In genomic region chr14:99260652-99261551, GRCh38 we compare ENCODE assay signal across 10 cellular contexts. TPM values are rescaled to one million over a fixed set of nuclear protein-coding genes. Genes with fewer than 3 reads are reported as not detected.
DNase-seq lines count a peak whose midpoint lies in the region; ATAC-seq and TF ChIP-seq lines count a peak whose summit lies in the region.
"Had no signal": no experiment of that assay in that cellular context is flagged by ENCODE, and none has a peak within 500 bp of the region (broad histone marks: within the 10 kb centered on the region; RNA-seq: fewer than 3 reads in every experiment).

No MANE protein-coding gene starts in this region.

- H3K27ac ChIP-seq in HEK293 (ENCODE audit: extremely low read depth, low read depth, low read length) = no peak overlapping the region
- H3K27ac ChIP-seq in smooth muscle cell (ENCODE audit: low read depth) = no peak overlapping the region
- H3K27ac ChIP-seq: sigmoid colon had no signal

- H4K20me1 ChIP-seq in smooth muscle cell (ENCODE audit: low read depth) = no peaks in the 10 kb centered on the region

- TF ChIP-seq CTCF in HEK293 (tag by site-specific recombination; IDR thresholded peaks at IDR 0.05) = no peak
- TF ChIP-seq CTCF in smooth muscle cell (IDR thresholded peaks at IDR 0.05; ENCODE audit: borderline replicate concordance, insufficient read depth, poor library complexity, severe bottlenecking) = no peak

- H2AFZ ChIP-seq in smooth muscle cell (ENCODE audit: low read depth) = no peak overlapping the region

- 53% methylated on average over 19 of the region's 19 CpGs for WGBS in smooth muscle cell (ENCODE audit: low lambda C conversion rate)

- H3K4me3 ChIP-seq in HEK293 (ENCODE audit: low read depth, low read length) (no peak overlapping the region), smooth muscle cell (no peak overlapping the region)
- H3K4me3 ChIP-seq: sigmoid colon had no signal

- no peaks in the 10 kb centered on the region for H3K27me3 ChIP-seq in smooth muscle cell (ENCODE audit: low read depth)

- H3K4me1 ChIP-seq in HEK293 (ENCODE audit: control insufficient read depth, insufficient read depth, low read length) (peaks cover 50% of the 10 kb centered on the region), smooth muscle cell (ENCODE audit: low read depth) (peaks cover 9% of the 10 kb centered on the region)
- H3K4me1 ChIP-seq: sigmoid colon had no signal

- CTCF ChIA-PET in HEK293 (lab: Yijun Ruan, JAX) = no interaction called here

- no peaks in the 10 kb centered on the region for H3K9me3 ChIP-seq in HEK293 (ENCODE audit: control insufficient read depth, insufficient read depth, low read depth, low read length)
- no peaks in the 10 kb centered on the region for H3K9me3 ChIP-seq in smooth muscle cell (replicated peaks; ENCODE audit: low read depth)
- H3K9me3 ChIP-seq: sigmoid colon had no signal

- H3K79me2 ChIP-seq in smooth muscle cell (ENCODE audit: low read depth) = peaks cover 42% of the 10 kb centered on the region

- no peaks in the 10 kb centered on the region for H3F3A ChIP-seq in smooth muscle cell (ENCODE audit: low read depth)

- ATAC-seq in GM21529 (IDR thresholded peaks at IDR 0.05; ENCODE audit: unreplicated experiment) (no peak), GM18909 (IDR thresholded peaks at IDR 0.05; ENCODE audit: poor library complexity, unreplicated experiment) (no peak)
- ATAC-seq: stimulated activated naive B cell treated with anti-CD40 and anti-IgM and Interleukin-4, amounts not matched to agents 10 μg/mL and 1 μg/mL and 100 μg/mL, for 72 hours had no signal

- peaks cover 0 to 8% of the 10 kb centered on the region in 2 experiments; a peak in 1 of 3 replicates for H3K36me3 ChIP-seq in HEK293 (ENCODE audit: control insufficient read depth in 2 of 2, insufficient read depth in 1 of 2, low read length in 2 of 2)
- no peaks in the 10 kb centered on the region for H3K36me3 ChIP-seq in smooth muscle cell (ENCODE audit: low read depth)
- H3K36me3 ChIP-seq: sigmoid colon had no signal

- H3K4me2 ChIP-seq in smooth muscle cell = peak overlapping the region; percentile 69

- no peak overlapping the region for H3K9ac ChIP-seq in smooth muscle cell (ENCODE audit: low read depth)

- DNase-seq in activated CD4-positive, CD25-positive, alpha-beta regulatory T cell treated with anti-CD3 and anti-CD28 coated beads, Interleukin-2, amount 50 U/mL, for 16 hours (ENCODE audit: low read depth, low spot score) = peak; percentile 50
- peak; percentile 78 for DNase-seq in central memory CD4-positive, alpha-beta T cell
- DNase-seq in smooth muscle cell (lab: John Stamatoyannopoulos, UW; ENCODE audit: unreplicated experiment) (no peak), OCI-M1 (lab: John Stamatoyannopoulos, UW) (no peak), NCI-H226 (no peak)
- DNase-seq: sigmoid colon; stimulated activated naive B cell treated with anti-CD40 and anti-IgM and Interleukin-4, amounts not matched to agents 10 μg/mL and 1 μg/mL and 100 μg/mL, for 72 hours had no signal

- POLR2A ChIA-PET in HEK293 (lab: Yijun Ruan, JAX) = no interaction called here

TF ChIP-seq in HEK293, 187 proteins besides CTCF, POLR2A, EP300 and RAD21:
- TF ChIP-seq, protein P1, sequence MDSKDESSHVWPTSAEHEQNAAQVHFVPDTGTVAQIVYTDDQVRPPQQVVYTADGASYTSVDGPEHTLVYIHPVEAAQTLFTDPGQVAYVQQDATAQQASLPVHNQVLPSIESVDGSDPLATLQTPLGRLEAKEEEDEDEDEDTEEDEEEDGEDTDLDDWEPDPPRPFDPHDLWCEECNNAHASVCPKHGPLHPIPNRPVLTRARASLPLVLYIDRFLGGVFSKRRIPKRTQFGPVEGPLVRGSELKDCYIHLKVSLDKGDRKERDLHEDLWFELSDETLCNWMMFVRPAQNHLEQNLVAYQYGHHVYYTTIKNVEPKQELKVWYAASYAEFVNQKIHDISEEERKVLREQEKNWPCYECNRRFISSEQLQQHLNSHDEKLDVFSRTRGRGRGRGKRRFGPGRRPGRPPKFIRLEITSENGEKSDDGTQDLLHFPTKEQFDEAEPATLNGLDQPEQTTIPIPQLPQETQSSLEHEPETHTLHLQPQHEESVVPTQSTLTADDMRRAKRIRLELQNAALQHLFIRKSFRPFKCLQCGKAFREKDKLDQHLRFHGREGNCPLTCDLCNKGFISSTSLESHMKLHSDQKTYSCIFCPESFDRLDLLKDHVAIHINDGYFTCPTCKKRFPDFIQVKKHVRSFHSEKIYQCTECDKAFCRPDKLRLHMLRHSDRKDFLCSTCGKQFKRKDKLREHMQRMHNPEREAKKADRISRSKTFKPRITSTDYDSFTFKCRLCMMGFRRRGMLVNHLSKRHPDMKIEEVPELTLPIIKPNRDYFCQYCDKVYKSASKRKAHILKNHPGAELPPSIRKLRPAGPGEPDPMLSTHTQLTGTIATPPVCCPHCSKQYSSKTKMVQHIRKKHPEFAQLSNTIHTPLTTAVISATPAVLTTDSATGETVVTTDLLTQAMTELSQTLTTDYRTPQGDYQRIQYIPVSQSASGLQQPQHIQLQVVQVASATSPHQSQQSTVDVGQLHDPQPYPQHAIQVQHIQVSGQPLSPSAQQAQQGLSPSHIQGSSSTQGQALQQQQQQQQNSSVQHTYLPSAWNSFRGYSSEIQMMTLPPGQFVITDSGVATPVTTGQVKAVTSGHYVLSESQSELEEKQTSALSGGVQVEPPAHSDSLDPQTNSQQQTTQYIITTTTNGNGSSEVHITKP (tag by site-specific recombination; IDR thresholded peaks at IDR 0.05) = peak; percentile 63
- TF ChIP-seq GLI4 (tag by site-specific recombination; IDR thresholded peaks at IDR 0.05) (no peak), ZNF513 (tag by site-specific recombination; IDR thresholded peaks at IDR 0.05) (no peak), ZNF426 (tag by site-specific recombination; IDR thresholded peaks at IDR 0.05) (no peak)
TF ChIP-seq in HEK293: peak in this region for 1.

RNA-seq across cellular contexts. Expression of gene BCL11B, which starts 11.1 kb away (rescaled TPM):
- total RNA-seq in smooth muscle cell = 3.0 and 3.6 TPM in 2 replicates
- polyA plus RNA-seq in smooth muscle cell = 0.47 and 0.56 TPM in 2 replicates

Comparison
In these comparisons a context has a peak if more than half of its experiments do, and no peak if none do; other contexts are left out.
1. DNase-seq: peak in activated CD4-positive, CD25-positive, alpha-beta regulatory T cell treated with anti-CD3 and anti-CD28 coated beads, Interleukin-2, amount 50 U/mL, for 16 hours (single experiment) and central memory CD4-positive, alpha-beta T cell (single experiment); none in smooth muscle cell (single experiment), OCI-M1 (single experiment) and NCI-H226 (single experiment).